17 cellular contexts compared by ENCODE assay signal in genomic region chr11:78784321-78785061, GRCh38.
DNase-seq lines count a peak whose midpoint lies in the region; ATAC-seq and TF ChIP-seq lines count a peak whose summit lies in the region.
"Had no signal": no experiment of that assay in that cellular context is flagged by ENCODE, and none has a peak within 500 bp of the region (broad histone marks: within the 10 kb centered on the region; RNA-seq: fewer than 3 reads in every experiment).

No MANE protein-coding gene starts in this region.

- no peak for TF ChIP-seq POLR2A in breast epithelium (IDR thresholded peaks at IDR 0.05)
- no peak for TF ChIP-seq POLR2A in testis (IDR thresholded peaks at IDR 0.05)

- no peaks in the 10 kb centered on the region for H3K9me3 ChIP-seq in breast epithelium
- H3K9me3 ChIP-seq in testis = no peaks in the 10 kb centered on the region
- H3K9me3 ChIP-seq: sigmoid colon, vagina had no signal

- H3K36me3 Mint-ChIP-seq in MCF 10A (ENCODE audit: insufficient read depth, unreplicated experiment) = no peaks in the 10 kb centered on the region
- H3K36me3 Mint-ChIP-seq in activated naive CD8-positive, alpha-beta T cell treated with anti-CD3 and anti-CD28 coated beads for 36 hours = no peaks in the 10 kb centered on the region
- H3K36me3 Mint-ChIP-seq: stimulated activated naive B cell treated with anti-CD40 and anti-IgM and Interleukin-4, amounts not matched to agents 10 μg/mL and 1 μg/mL and 100 μg/mL, for 72 hours had no signal

- TF ChIP-seq CTCF in MCF 10A (IDR thresholded peaks at IDR 0.05; ENCODE audit: unreplicated experiment) = no peak
- no peak for TF ChIP-seq CTCF in breast epithelium (IDR thresholded peaks at IDR 0.05)
- no peak for TF ChIP-seq CTCF in astrocyte of the cerebellum (IDR thresholded peaks at IDR 0.05; ENCODE audit: low read depth, low read length, missing control alignments)
- TF ChIP-seq CTCF in testis (IDR thresholded peaks at IDR 0.05) = no peak

- DNase-seq in MCF 10A (ENCODE audit: unreplicated experiment) = peak; percentile 24
- no peak for DNase-seq in breast epithelium (ENCODE audit: low spot score in 2 of 2)
- DNase-seq in astrocyte of the cerebellum (ENCODE audit: low read depth) = peak; percentile 26
- DNase-seq in glomerular visceral epithelial cell (ENCODE audit: extremely low spot score) = peak; percentile 13
- DNase-seq in testis = no peak
- DNase-seq in NCI-H1092 (lab: John Stamatoyannopoulos, UW) = no peak
- DNase-seq in activated naive CD8-positive, alpha-beta T cell treated with anti-CD3 and anti-CD28 coated beads for 36 hours = no peak
- DNase-seq: activated B cell treated with CpG ODN at 0.5 μM for 24 hours; activated naive CD4-positive, alpha-beta T cell treated with anti-CD3 and anti-CD28 coated beads for 36 hours; Calu3; NCI-H1105; NCI-H2227 treated with DMSO at 0.1 percent for 48 hours; sigmoid colon; stimulated activated naive B cell treated with anti-CD40 and anti-IgM and Interleukin-4, amounts not matched to agents 10 μg/mL and 1 μg/mL and 100 μg/mL, for 72 hours; SW 1271 had no signal

- WGBS in testis, 2 donors = 73 to 82% methylated on average over 9 of the region's 9 CpGs

- H3K4me3 ChIP-seq in breast epithelium (no peak overlapping the region), astrocyte of the cerebellum (ENCODE audit: low read depth, low read length) (no peak overlapping the region), testis (no peak overlapping the region)
- H3K4me3 ChIP-seq: sigmoid colon, vagina had no signal

- H3K36me3 ChIP-seq in breast epithelium (no peaks in the 10 kb centered on the region), testis (ENCODE audit: low read depth, missing control alignments) (no peaks in the 10 kb centered on the region)
- H3K36me3 ChIP-seq: sigmoid colon, vagina had no signal

- no peak for ATAC-seq in HG02763 (IDR thresholded peaks at IDR 0.05; ENCODE audit: unreplicated experiment)
- ATAC-seq: stimulated activated naive B cell treated with anti-CD40 and anti-IgM and Interleukin-4, amounts not matched to agents 10 μg/mL and 1 μg/mL and 100 μg/mL, for 72 hours had no signal

- H3K4me1 Mint-ChIP-seq in MCF 10A (ENCODE audit: insufficient read depth, unreplicated experiment) = peaks cover 13% of the 10 kb centered on the region
- H3K4me1 Mint-ChIP-seq in activated naive CD8-positive, alpha-beta T cell treated with anti-CD3 and anti-CD28 coated beads for 36 hours = no peaks in the 10 kb centered on the region
- H3K4me1 Mint-ChIP-seq: activated B cell treated with CpG ODN at 0.5 μM for 24 hours; stimulated activated naive B cell treated with anti-CD40 and anti-IgM and Interleukin-4, amounts not matched to agents 10 μg/mL and 1 μg/mL and 100 μg/mL, for 72 hours had no signal

- no peaks in the 10 kb centered on the region for H3K27me3 ChIP-seq in breast epithelium
- H3K27me3 ChIP-seq in testis = no peaks in the 10 kb centered on the region
- H3K27me3 ChIP-seq: sigmoid colon, vagina had no signal

- POLR2A ChIA-PET in MCF 10A (lab: Yijun Ruan, JAX) = no interaction called here

- in situ Hi-C loops in astrocyte of the cerebellum (cut with HindIII; ENCODE audit: low sequenced_read_pairs) = no loop called here

- no TSS peak for BruUV-seq in MCF 10A (replicated peaks; lab: Mats Ljungman, UMichigan)

- no peaks in the 10 kb centered on the region for H3K27me3 Mint-ChIP-seq in MCF 10A (ENCODE audit: insufficient read depth, unreplicated experiment)
- H3K27me3 Mint-ChIP-seq in activated naive CD8-positive, alpha-beta T cell treated with anti-CD3 and anti-CD28 coated beads for 36 hours = peaks cover 3% of the 10 kb centered on the region

- H3K27ac Mint-ChIP-seq in MCF 10A (ENCODE audit: low read depth, unreplicated experiment) = no peak overlapping the region
- no peak overlapping the region for H3K27ac Mint-ChIP-seq in activated naive CD8-positive, alpha-beta T cell treated with anti-CD3 and anti-CD28 coated beads for 36 hours
- H3K27ac Mint-ChIP-seq: activated B cell treated with CpG ODN at 0.5 μM for 24 hours; activated naive CD4-positive, alpha-beta T cell treated with anti-CD3 and anti-CD28 coated beads for 36 hours; stimulated activated naive B cell treated with anti-CD40 and anti-IgM and Interleukin-4, amounts not matched to agents 10 μg/mL and 1 μg/mL and 100 μg/mL, for 72 hours had no signal

- no peak overlapping the region for H3K4me3 Mint-ChIP-seq in MCF 10A (ENCODE audit: unreplicated experiment)
- H3K4me3 Mint-ChIP-seq in activated naive CD8-positive, alpha-beta T cell treated with anti-CD3 and anti-CD28 coated beads for 36 hours = no peak overlapping the region
- H3K4me3 Mint-ChIP-seq: activated B cell treated with CpG ODN at 0.5 μM for 24 hours; activated naive CD4-positive, alpha-beta T cell treated with anti-CD3 and anti-CD28 coated beads for 36 hours; stimulated activated naive B cell treated with anti-CD40 and anti-IgM and Interleukin-4, amounts not matched to agents 10 μg/mL and 1 μg/mL and 100 μg/mL, for 72 hours had no signal

- no peak overlapping the region for H3K27ac ChIP-seq in breast epithelium
- no peak overlapping the region for H3K27ac ChIP-seq in testis
- H3K27ac ChIP-seq: sigmoid colon, vagina had no signal

- intact Hi-C loops in MCF 10A (cut with micrococcal nuclease) = no loop called here
- intact Hi-C loops in breast epithelium (cut with DNase I; ENCODE audit: low total_unique reads) = no loop called here
- intact Hi-C loops in testis (cut with DNase I; ENCODE audit: low total_unique reads) = no loop called here

- CTCF ChIA-PET in MCF 10A (lab: Yijun Ruan, JAX) = interaction anchor here (1.0 to 2.8 kb wide), 2 partner anchors 14 to 18 kb away, joined by 3 to 8 read pairs; no protein-coding TSS in a partner anchor

- H3K9me3 Mint-ChIP-seq in MCF 10A (ENCODE audit: unreplicated experiment) = no peaks in the 10 kb centered on the region
- H3K9me3 Mint-ChIP-seq in activated naive CD8-positive, alpha-beta T cell treated with anti-CD3 and anti-CD28 coated beads for 36 hours = no peaks in the 10 kb centered on the region
- H3K9me3 Mint-ChIP-seq: activated B cell treated with CpG ODN at 0.5 μM for 24 hours; activated naive CD4-positive, alpha-beta T cell treated with anti-CD3 and anti-CD28 coated beads for 36 hours; stimulated activated naive B cell treated with anti-CD40 and anti-IgM and Interleukin-4, amounts not matched to agents 10 μg/mL and 1 μg/mL and 100 μg/mL, for 72 hours had no signal

- no peaks in the 10 kb centered on the region for H3K4me1 ChIP-seq in breast epithelium
- no peaks in the 10 kb centered on the region for H3K4me1 ChIP-seq in testis
- H3K4me1 ChIP-seq: sigmoid colon had no signal

Comparison
In these comparisons a context has a peak if more than half of its experiments do, and no peak if none do; other contexts are left out.
1. DNase-seq: peak in MCF 10A (single experiment), astrocyte of the cerebellum (single experiment) and glomerular visceral epithelial cell (single experiment); none in breast epithelium (0 of 2), testis (single experiment), NCI-H1092 (single experiment) and activated naive CD8-positive, alpha-beta T cell treated with anti-CD3 and anti-CD28 coated beads for 36 hours (single experiment).